In genomic region chr3:107208100-107208499, GRCh38 we compare ENCODE assay signal across 1 cellular context.
TF ChIP-seq lines count a peak whose summit lies in the region.

No MANE protein-coding gene starts in this region.

TF ChIP-seq in HCT116, 20 proteins besides CTCF, POLR2A, EP300 and RAD21 (continued from another document):
- TF ChIP-seq ZFX (IDR thresholded peaks at IDR 0.05) (no peak), CEBPB (IDR thresholded peaks at IDR 0.05; ENCODE audit: low read depth) (no peak), EGR1 (IDR thresholded peaks at IDR 0.05; ENCODE audit: low read depth) (no peak), POLR2AphosphoS5 (IDR thresholded peaks at IDR 0.05; ENCODE audit: low read depth, low read length) (no peak), ATF3 (IDR thresholded peaks at IDR 0.05) (no peak), EZH2 (IDR thresholded peaks at IDR 0.05) (no peak), SP1 (IDR thresholded peaks at IDR 0.05; ENCODE audit: low read depth) (peak; percentile 34; the same call in 1 of the 2 replicates)
